Comparison of ENCODE assay signal across 1 cellular context in the genomic region with DNA sequence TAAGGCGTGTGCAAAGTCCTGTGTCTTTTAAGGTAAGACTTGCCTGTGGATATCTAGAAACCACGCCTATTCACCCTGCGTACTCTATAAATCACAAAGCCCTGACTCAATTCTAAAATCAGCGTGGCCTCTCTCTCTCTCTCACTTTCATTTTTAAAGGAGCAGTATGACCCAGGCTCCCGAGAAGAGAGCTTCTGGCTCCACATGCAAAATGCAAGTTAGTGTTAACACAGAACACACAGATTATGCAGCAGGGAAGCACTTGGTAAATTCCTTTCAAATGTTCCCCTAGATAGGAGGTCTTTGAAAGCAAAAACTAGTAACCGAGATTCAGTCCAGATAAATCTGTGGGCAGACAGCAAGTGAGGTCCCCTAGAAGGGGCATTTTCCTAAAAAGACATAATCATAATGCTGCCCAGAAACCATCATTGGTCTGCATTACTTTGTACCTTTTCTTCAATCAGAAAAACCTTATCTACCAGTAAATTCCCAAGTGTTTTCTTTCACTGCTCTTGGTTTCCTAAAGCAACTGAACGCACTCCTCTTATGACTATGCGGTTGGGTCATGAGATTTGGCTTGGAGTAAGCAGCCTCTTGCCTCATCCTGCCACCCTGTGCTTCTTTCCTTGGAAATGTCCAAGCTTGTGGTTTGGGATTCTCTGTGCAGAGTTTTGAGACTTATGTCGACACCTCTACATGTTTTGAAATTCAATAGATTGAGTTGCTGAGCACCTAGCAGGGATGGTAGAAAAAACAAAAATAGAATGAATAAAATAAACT.
A peak's percentile ranks its signal among the peaks of the same experiment; 100 is the strongest.
TF ChIP-seq lines count a peak whose summit lies in the region.

No MANE protein-coding gene starts in this region.

TF ChIP-seq in K562, 482 proteins besides CTCF, POLR2A, EP300 and RAD21 (continued from another document):
- TF ChIP-seq, protein P1, sequence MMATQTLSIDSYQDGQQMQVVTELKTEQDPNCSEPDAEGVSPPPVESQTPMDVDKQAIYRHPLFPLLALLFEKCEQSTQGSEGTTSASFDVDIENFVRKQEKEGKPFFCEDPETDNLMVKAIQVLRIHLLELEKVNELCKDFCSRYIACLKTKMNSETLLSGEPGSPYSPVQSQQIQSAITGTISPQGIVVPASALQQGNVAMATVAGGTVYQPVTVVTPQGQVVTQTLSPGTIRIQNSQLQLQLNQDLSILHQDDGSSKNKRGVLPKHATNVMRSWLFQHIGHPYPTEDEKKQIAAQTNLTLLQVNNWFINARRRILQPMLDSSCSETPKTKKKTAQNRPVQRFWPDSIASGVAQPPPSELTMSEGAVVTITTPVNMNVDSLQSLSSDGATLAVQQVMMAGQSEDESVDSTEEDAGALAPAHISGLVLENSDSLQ (IDR thresholded peaks at IDR 0.05) = peak; percentile 89
- TF ChIP-seq, protein P2, sequence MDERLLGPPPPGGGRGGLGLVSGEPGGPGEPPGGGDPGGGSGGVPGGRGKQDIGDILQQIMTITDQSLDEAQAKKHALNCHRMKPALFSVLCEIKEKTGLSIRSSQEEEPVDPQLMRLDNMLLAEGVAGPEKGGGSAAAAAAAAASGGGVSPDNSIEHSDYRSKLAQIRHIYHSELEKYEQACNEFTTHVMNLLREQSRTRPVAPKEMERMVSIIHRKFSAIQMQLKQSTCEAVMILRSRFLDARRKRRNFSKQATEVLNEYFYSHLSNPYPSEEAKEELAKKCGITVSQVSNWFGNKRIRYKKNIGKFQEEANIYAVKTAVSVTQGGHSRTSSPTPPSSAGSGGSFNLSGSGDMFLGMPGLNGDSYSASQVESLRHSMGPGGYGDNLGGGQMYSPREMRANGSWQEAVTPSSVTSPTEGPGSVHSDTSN (CRISPR knock-in tag; IDR thresholded peaks at IDR 0.05; ENCODE audit: low read depth) = no peak
- TF ChIP-seq, protein P2 (tag; conservative IDR thresholded peaks at IDR 0.05; ENCODE audit: low read depth) = peak; percentile 95
- TF ChIP-seq KDM1A (IDR thresholded peaks at IDR 0.05) (peak; percentile 32 to 62; a peak in 3 of 4 replicates), TEAD4 (IDR thresholded peaks at IDR 0.05; ENCODE audit: low read length) (0 out of 2 replicates have a peak, but pooled peaks have one; percentile 11), TEAD4 (CRISPR knock-in tag; IDR thresholded peaks at IDR 0.05; ENCODE audit: borderline replicate concordance) (no peak), CTCFL (IDR thresholded peaks at IDR 0.05; ENCODE audit: borderline replicate concordance, insufficient read depth, low read depth, low read length, poor library complexity, severe bottlenecking) (no peak)
